ENCODE assay signal across 25 cellular contexts in the genomic region with DNA sequence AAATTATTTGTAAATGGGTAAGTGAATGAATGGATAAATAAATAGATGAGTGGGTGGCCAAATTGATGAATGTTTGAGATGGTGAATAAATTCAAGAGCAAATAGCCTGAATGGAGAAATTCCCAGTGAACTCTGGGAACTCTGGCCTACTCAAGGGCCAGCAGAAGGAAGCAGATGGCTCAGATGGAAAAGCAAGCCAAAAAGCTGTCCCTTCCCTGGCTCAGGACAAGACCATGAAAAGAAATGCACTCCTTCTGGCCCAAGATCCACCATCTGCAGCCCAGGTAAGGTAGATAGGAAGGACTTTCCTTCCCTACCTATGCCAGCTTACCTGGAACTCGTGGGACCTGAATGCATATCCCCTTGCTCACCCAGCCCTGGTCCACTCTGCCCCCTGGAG. TPM values are rescaled to one million over a fixed set of nuclear protein-coding genes. Genes with fewer than 3 reads are reported as not detected.
"Had no signal": no experiment of that assay in that cellular context is flagged by ENCODE, and none has a peak within 500 bp of the region (broad histone marks: within the 10 kb centered on the region; RNA-seq: fewer than 3 reads in every experiment).

No MANE protein-coding gene starts in this region.

- H3K4me3 ChIP-seq: MG63 had no signal

- H3K36me3 ChIP-seq: MG63 had no signal

- DNase-seq: IMR-90; Karpas-422; KG1; MG63; NCI-H1105 treated with DMSO at 0.1 percent for 48 hours; NCI-H1417 treated with DMSO at 0.1 percent for 48 hours; NCI-H1694; NCI-H187 treated with DMSO at 0.1 percent for 48 hours; NCI-H2029 treated with DMSO at 0.1 percent for 48 hours; NCI-H2171 treated with DMSO at 0.1 percent for 48 hours; NCI-H345; NCI-H446 treated with DMSO at 0.1 percent for 48 hours; NCI-H510A treated with DMSO at 0.1 percent for 48 hours; NCI-H526; NK-92 treated with Interleukin-12 subunit alpha and Interleukin-12 subunit beta, amount 100 ng/mL, for 24 hours; PC-3; SHP77; SK-N-SH; SW 1271; T-cell had no signal

RNA-seq across cellular contexts. Expression of a gene that starts 37.6 kb away (rescaled TPM):
- total RNA-seq: HepG2; HT1080; IMR-90; OCI-LY7; PC-3; SK-MEL-5; T-helper 2 cell treated with Interferon-gamma antibody and Interleukin-4, amounts not matched to agents 100 ng/mL and 5 ng/mL, for 36 hours had no signal
